Comparison of ENCODE assay signal across 34 cellular contexts in genomic region chr17:17718251-17718650, GRCh38.
"Had no signal": no experiment of that assay in that cellular context is flagged by ENCODE, and none has a peak within 500 bp of the region (broad histone marks: within the 10 kb centered on the region; RNA-seq: fewer than 3 reads in every experiment).

No MANE protein-coding gene starts in this region.

- H3K4me3 ChIP-seq: esophagus squamous epithelium, left lung, lower lobe of right lung, ovary, prostate gland, sigmoid colon, upper lobe of left lung had no signal

- H3K36me3 Mint-ChIP-seq: natural killer cell had no signal

- FAIRE-seq: astrocyte, islet of Langerhans, small intestine had no signal

- DNase-seq: activated CD4-positive, alpha-beta memory T cell treated with anti-CD3 and anti-CD28 coated beads, Interleukin-2, amount 10 ng/mL, durations not matched to agents 7 days and 5 days; activated CD4-positive, alpha-beta T cell treated with anti-CD3 and anti-CD28 coated beads for 1 hour; activated CD4-positive, alpha-beta T cell treated with anti-CD3 and anti-CD28 coated beads, Interleukin-2, amount 10 ng/mL, durations not matched to agents 7 days and 5 days; activated CD8-positive, alpha-beta memory T cell treated with anti-CD3 and anti-CD28 coated beads, Interleukin-2, amount 50 U/mL, for 48 hours; activated gamma-delta T cell; activated naive CD4-positive, alpha-beta T cell treated with anti-CD3 and anti-CD28 coated beads, Interleukin-2, amount 10 ng/mL, durations not matched to agents 7 days and 5 days; activated T-cell treated with anti-CD3 and anti-CD28 coated beads, Interleukin-2, amount 50 U/mL, for 24 hours; amniotic stem cell; central memory CD4-positive, alpha-beta T cell; effector CD4-positive, alpha-beta T cell; esophagus squamous epithelium; foreskin melanocyte; left lung; lower lobe of right lung; mesenchymal stem cell; natural killer cell; ovary; retina; sigmoid colon; small intestine; stimulated activated CD4-positive, alpha-beta T cell treated with anti-CD3 and anti-CD28 coated beads, Interleukin-1b, Interleukin-23, amount 100 ng/mL, for 48 hours; stimulated activated CD4-positive, alpha-beta T cell treated with anti-CD3 and anti-CD28 coated beads, Interleukin-4, amount 100 ng/mL, for 4 hours; stimulated activated CD8-positive, alpha-beta memory T cell treated with anti-CD3 and anti-CD28 coated beads, Interleukin-4, amount 100 ng/mL, for 48 hours; stimulated activated naive CD8-positive, alpha-beta T cell treated with anti-CD3 and anti-CD28 coated beads, Interleukin-15, amount 100 ng/mL, for 72 hours; substantia nigra; T-helper 17 cell; T1000; upper lobe of left lung had no signal

- H3K27ac Mint-ChIP-seq: activated CD4-positive, alpha-beta memory T cell treated with anti-CD3 and anti-CD28 coated beads, Interleukin-2, amount 10 ng/mL, durations not matched to agents 7 days and 5 days; activated CD4-positive, alpha-beta T cell treated with anti-CD3 and anti-CD28 coated beads, Interleukin-2, amount 10 ng/mL, durations not matched to agents 7 days and 5 days; activated T-cell treated with anti-CD3 and anti-CD28 coated beads, Interleukin-2, amount 50 U/mL, for 24 hours; dendritic cell treated with granulocyte-macrophage colony-stimulating factor and Interleukin-4, amounts not matched to agents 40 ng/mL and 50 ng/mL, for 4 days; stimulated activated memory B cell treated with anti-CD40 and anti-IgM and Interleukin-4, amounts not matched to agents 10 μg/mL and 1 μg/mL and 100 μg/mL, for 72 hours; T-helper 17 cell had no signal

- H3K36me3 ChIP-seq: esophagus squamous epithelium, lower lobe of right lung, ovary, prostate gland, sigmoid colon, upper lobe of left lung had no signal

- H3K27ac ChIP-seq: epithelial cell of prostate, esophagus squamous epithelium, left lung, lower lobe of right lung, ovary, prostate gland, upper lobe of left lung had no signal

- H3K27me3 ChIP-seq: ovary, sigmoid colon, upper lobe of left lung had no signal

- ATAC-seq: left lung; lower lobe of right lung; natural killer cell; stimulated activated memory B cell treated with anti-CD40 and anti-IgM and Interleukin-4, amounts not matched to agents 10 μg/mL and 1 μg/mL and 100 μg/mL, for 72 hours; stimulated activated naive CD8-positive, alpha-beta T cell treated with anti-CD3 and anti-CD28 coated beads, Interleukin-15, amount 100 ng/mL, for 72 hours; T-helper 17 cell had no signal

- H3K9me3 Mint-ChIP-seq: activated CD4-positive, alpha-beta memory T cell treated with anti-CD3 and anti-CD28 coated beads, Interleukin-2, amount 10 ng/mL, durations not matched to agents 7 days and 5 days; activated CD4-positive, alpha-beta T cell treated with anti-CD3 and anti-CD28 coated beads, Interleukin-2, amount 10 ng/mL, durations not matched to agents 7 days and 5 days; activated naive CD4-positive, alpha-beta T cell treated with anti-CD3 and anti-CD28 coated beads, Interleukin-2, amount 10 ng/mL, durations not matched to agents 7 days and 5 days; activated T-cell treated with anti-CD3 and anti-CD28 coated beads, Interleukin-2, amount 50 U/mL, for 24 hours; dendritic cell treated with granulocyte-macrophage colony-stimulating factor and Interleukin-4, amounts not matched to agents 40 ng/mL and 50 ng/mL, for 4 days; natural killer cell; stimulated activated memory B cell treated with anti-CD40 and anti-IgM and Interleukin-4, amounts not matched to agents 10 μg/mL and 1 μg/mL and 100 μg/mL, for 72 hours; stimulated activated naive CD8-positive, alpha-beta T cell treated with anti-CD3 and anti-CD28 coated beads, Interleukin-15, amount 100 ng/mL, for 72 hours had no signal

- H3K9me3 ChIP-seq: esophagus squamous epithelium, left lung, lower lobe of right lung, ovary, prostate gland, sigmoid colon, upper lobe of left lung had no signal

- H3K4me3 Mint-ChIP-seq: activated CD4-positive, alpha-beta memory T cell treated with anti-CD3 and anti-CD28 coated beads, Interleukin-2, amount 10 ng/mL, durations not matched to agents 7 days and 5 days; activated CD4-positive, alpha-beta T cell treated with anti-CD3 and anti-CD28 coated beads, Interleukin-2, amount 10 ng/mL, durations not matched to agents 7 days and 5 days; activated naive CD4-positive, alpha-beta T cell treated with anti-CD3 and anti-CD28 coated beads, Interleukin-2, amount 10 ng/mL, durations not matched to agents 7 days and 5 days; activated T-cell treated with anti-CD3 and anti-CD28 coated beads, Interleukin-2, amount 50 U/mL, for 24 hours; dendritic cell treated with granulocyte-macrophage colony-stimulating factor and Interleukin-4, amounts not matched to agents 40 ng/mL and 50 ng/mL, for 4 days; natural killer cell; stimulated activated memory B cell treated with anti-CD40 and anti-IgM and Interleukin-4, amounts not matched to agents 10 μg/mL and 1 μg/mL and 100 μg/mL, for 72 hours; stimulated activated naive CD8-positive, alpha-beta T cell treated with anti-CD3 and anti-CD28 coated beads, Interleukin-15, amount 100 ng/mL, for 72 hours; T-helper 17 cell had no signal
